ENCODE assay signal across 10 cellular contexts in the genomic region with DNA sequence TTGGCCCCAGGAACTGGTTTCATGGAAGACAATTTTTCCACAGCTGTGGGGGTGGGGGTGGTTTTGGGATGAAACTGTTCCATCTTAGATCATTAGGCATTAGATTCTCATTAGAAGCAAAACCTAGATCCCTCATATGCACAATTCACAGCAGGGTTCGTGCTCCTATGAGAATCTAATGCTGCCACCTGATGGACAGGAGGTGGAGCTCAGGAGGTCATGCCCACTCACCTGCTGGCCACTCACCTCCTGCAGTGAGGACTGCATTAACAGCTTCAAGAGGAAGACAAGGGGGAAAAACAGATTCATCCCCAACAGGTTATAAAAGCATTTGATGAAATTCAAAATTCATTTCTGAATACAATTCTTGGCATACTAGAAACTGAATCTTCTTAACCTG. TPM values are rescaled to one million over a fixed set of nuclear protein-coding genes. Genes with fewer than 3 reads are reported as not detected.
A peak's percentile ranks its signal among the peaks of the same experiment; 100 is the strongest.
DNase-seq lines count a peak whose midpoint lies in the region; ATAC-seq, FAIRE-seq and TF ChIP-seq lines count a peak whose summit lies in the region.
"Had no signal": no experiment of that assay in that cellular context is flagged by ENCODE, and none has a peak within 500 bp of the region (broad histone marks: within the 10 kb centered on the region; RNA-seq: fewer than 3 reads in every experiment).

No MANE protein-coding gene starts in this region.

- intact Hi-C loops in kidney (cut with DNase I), result no loop called here

- peak; percentile 15 for TF ChIP-seq CTCF in kidney (IDR thresholded peaks at IDR 0.05; ENCODE audit: borderline replicate concordance, extremely low read depth, insufficient read depth)

- H4K20me1 ChIP-seq in BLaER1, result peaks cover 8% of the 10 kb centered on the region

- H3K4me1 ChIP-seq in BLaER1, result peaks cover 12% of the 10 kb centered on the region
- H3K4me1 ChIP-seq in kidney (ENCODE audit: control insufficient read depth in 1 of 2, insufficient read depth in 1 of 2, low read depth in 1 of 2, low read length in 2 of 2), result no peaks in the 10 kb centered on the region

- H3K9ac ChIP-seq in BLaER1, result no peak overlapping the region
- H3K9ac ChIP-seq in kidney (ENCODE audit: low read length in 2 of 2), result no peak overlapping the region

- no peaks in the 10 kb centered on the region for H3K27me3 ChIP-seq in BLaER1

- ATAC-seq in HG02981 (IDR thresholded peaks at IDR 0.05; ENCODE audit: unreplicated experiment), result no peak

- peak; percentile 25 for DNase-seq in H4 (ENCODE audit: low spot score)
- peak; percentile 23 for DNase-seq in SK-N-DZ (ENCODE audit: low spot score)
- DNase-seq in kidney, result no peak
- no peak for DNase-seq in AG20443 (ENCODE audit: low spot score)
- DNase-seq in Ammon's horn (ENCODE audit: low spot score), result no peak
- DNase-seq in NAMALWA (ENCODE audit: low spot score), result no peak
- DNase-seq: cortex of kidney, SIG-M5 had no signal

- no peak overlapping the region for H3K27ac ChIP-seq in BLaER1
- no peak overlapping the region for H3K27ac ChIP-seq in kidney (ENCODE audit: low read depth in 2 of 2, low read length in 2 of 2)

- H3K4me2 ChIP-seq in BLaER1, result 0 out of 2 replicates have a peak overlapping the region, but pooled peaks have one; percentile 3

- H3K9me3 ChIP-seq in BLaER1 (no peaks in the 10 kb centered on the region), kidney (ENCODE audit: control insufficient read depth in 1 of 2, low read length in 2 of 2) (no peaks in the 10 kb centered on the region)

- no peak for FAIRE-seq in kidney (lab: Jason Lieb, UNC)

- H3K4me3 ChIP-seq in BLaER1, result no peak overlapping the region
- no peak overlapping the region for H3K4me3 ChIP-seq in kidney (ENCODE audit: low read length in 2 of 2)

- H3K36me3 ChIP-seq in BLaER1 (peaks cover 97% of the 10 kb centered on the region), kidney (ENCODE audit: control insufficient read depth in 1 of 2, insufficient read depth in 2 of 2, low read length in 2 of 2) (peaks cover 24% of the 10 kb centered on the region in 2 donors)

RNA-seq across cellular contexts. Expression of gene THAP4, which starts 38.5 kb away (rescaled TPM):
- total RNA-seq in H4 (2014; rRNA removed; shearing (Covaris generic)), result 30.1 and 39.9 TPM in 2 replicates
- 65.1 and 66.6 TPM in 2 replicates for polyA plus RNA-seq in SK-N-DZ (2014; cell fraction: cytosol; rRNA removed)
- polyA plus RNA-seq in SK-N-DZ (2014; cell fraction: nucleus; rRNA removed), result 28.6 and 35.8 TPM in 2 replicates
- 68.0 TPM for total RNA-seq in kidney
- polyA plus RNA-seq in kidney (ENCODE audit: insufficient read depth, low read depth, low replicate concordance), result 184 TPM

RNA-seq across cellular contexts. Expression of gene ATG4B, which starts 39.0 kb away (rescaled TPM):
- total RNA-seq in H4 (2014; rRNA removed; shearing (Covaris generic)), result 65.7 and 72.8 TPM in 2 replicates
- polyA plus RNA-seq in SK-N-DZ (2014; cell fraction: cytosol; rRNA removed), result 137 and 140 TPM in 2 replicates
- polyA plus RNA-seq in SK-N-DZ (2014; cell fraction: nucleus; rRNA removed), result 174 and 224 TPM in 2 replicates
- 81.0 TPM for total RNA-seq in kidney
- 56.6 TPM for polyA plus RNA-seq in kidney (ENCODE audit: insufficient read depth, low read depth, low replicate concordance)

RNA-seq across cellular contexts. Expression of gene BOK, which starts 39.9 kb away (rescaled TPM):
- total RNA-seq in H4 (2014; rRNA removed; shearing (Covaris generic)), result 1.2 and 2.3 TPM in 2 replicates
- 31.0 and 35.6 TPM in 2 replicates for polyA plus RNA-seq in SK-N-DZ (2014; cell fraction: cytosol; rRNA removed)
- 34.4 and 40.9 TPM in 2 replicates for polyA plus RNA-seq in SK-N-DZ (2014; cell fraction: nucleus; rRNA removed)
- total RNA-seq in kidney, result 28.8 TPM
- polyA plus RNA-seq in kidney (ENCODE audit: insufficient read depth, low read depth, low replicate concordance), result 22.9 TPM

Comparison
In these comparisons a context has a peak if more than half of its experiments do, and no peak if none do; other contexts are left out.
1. DNase-seq: peak in H4 (single experiment) and SK-N-DZ (single experiment); none in kidney (single experiment), AG20443 (single experiment), Ammon's horn (single experiment) and NAMALWA (single experiment).